22 cellular contexts compared by ENCODE assay signal in genomic region chr10:43045631-43046287, GRCh38. TPM values are rescaled to one million over a fixed set of nuclear protein-coding genes. Genes with fewer than 3 reads are reported as not detected.
A peak's percentile ranks its signal among the peaks of the same experiment; 100 is the strongest.
DNase-seq lines count a peak whose midpoint lies in the region; ATAC-seq, FAIRE-seq and TF ChIP-seq lines count a peak whose summit lies in the region.
"Had no signal": no experiment of that assay in that cellular context is flagged by ENCODE, and none has a peak within 500 bp of the region (broad histone marks: within the 10 kb centered on the region; RNA-seq: fewer than 3 reads in every experiment).

No MANE protein-coding gene starts in this region.

- no peak overlapping the region for H3K4ac ChIP-seq in H1 (replicated peaks; ENCODE audit: insufficient read length, low read depth, low read length)

- no peak overlapping the region for H3K4me2 ChIP-seq in H1 (ENCODE audit: insufficient read depth in 1 of 2, low read depth in 2 of 2, low read length in 2 of 2)
- no peak overlapping the region for H3K4me2 ChIP-seq in osteoblast (ENCODE audit: insufficient read depth, low read length)

- intact Hi-C loops in left ventricle myocardium superior (cut with micrococcal nuclease): no loop called here
- intact Hi-C loops in left cardiac atrium (cut with DNase I): no loop called here
- intact Hi-C loops in activated CD4-positive, alpha-beta T cell treated with anti-CD3 and anti-CD28 coated beads, Interleukin-2, amount 10 ng/mL, durations not matched to agents 24 days and 14 days (cut with micrococcal nuclease): no loop called here

- no peaks in the 10 kb centered on the region for H3K9me3 Mint-ChIP-seq in activated CD4-positive, alpha-beta T cell treated with anti-CD3 and anti-CD28 coated beads, Interleukin-2, amount 10 ng/mL, durations not matched to agents 24 days and 14 days
- H3K9me3 Mint-ChIP-seq: memory B cell; nephron progenitor cell; stimulated activated naive B cell treated with anti-CD40 and anti-IgM and Interleukin-4, amounts not matched to agents 10 μg/mL and 1 μg/mL and 100 μg/mL, for 72 hours had no signal

- H4K8ac ChIP-seq in H1 (ENCODE audit: extremely low read depth, insufficient read depth, low read length): no peak overlapping the region; the same call in 1 of the 2 replicates

- H3K18ac ChIP-seq in H1 (ENCODE audit: extremely low read depth, low read length): no peak overlapping the region

- H3K27ac ChIP-seq in H1 (ENCODE audit: low read depth, low read length) (no peak overlapping the region), osteoblast (ENCODE audit: low read depth, low read length) (no peak overlapping the region)
- H3K27ac ChIP-seq: upper lobe of left lung had no signal

- CTCF ChIA-PET in H1 (lab: Charles Lee; ENCODE audit: partially characterized antibody): interaction anchor here (1.0 to 1.7 kb wide), 3 partner anchors 9 to 93 kb away, joined by 3 to 8 read pairs (median 5); no protein-coding TSS in a partner anchor

- no peak overlapping the region for H3K9ac ChIP-seq in H1 (replicated peaks in 1 of 4; ENCODE audit: extremely low read depth in 1 of 4, low read depth in 3 of 4, low read length in 3 of 4)

- no peak overlapping the region for H3K14ac ChIP-seq in H1 (ENCODE audit: insufficient read length)

- H2AFZ ChIP-seq in H1 (ENCODE audit: low read length) (no peak overlapping the region), osteoblast (ENCODE audit: low read length) (no peak overlapping the region)

- no peak overlapping the region; the same call in 1 of the 2 replicates for H2BK5ac ChIP-seq in H1 (ENCODE audit: low read depth, low read length)

- no peak overlapping the region for H2BK120ac ChIP-seq in H1 (replicated peaks; ENCODE audit: low read depth, low read length)

- TF ChIP-seq CTCF in H1 (IDR thresholded peaks at IDR 0.05; ENCODE audit: control extremely low read depth in 1 of 3, insufficient read depth in 1 of 3, low read depth in 1 of 3, low read length in 3 of 3) (no peak), osteoblast (IDR thresholded peaks at IDR 0.05; ENCODE audit: extremely low read depth, low read depth, low read length) (no peak)

- H3K56ac ChIP-seq in H1 (replicated peaks; ENCODE audit: insufficient read length, low read depth, low read length): no peak overlapping the region

- TF ChIP-seq POLR2A in H1 (IDR thresholded peaks at IDR 0.05; ENCODE audit: control extremely low read depth in 1 of 2, low read depth in 2 of 2, low read length in 2 of 2): no peak
- TF ChIP-seq POLR2A in GM12891 (IDR thresholded peaks at IDR 0.05; ENCODE audit: low read depth, low read length): no peak

- POLR2A ChIA-PET in H1 (lab: Charles Lee; ENCODE audit: partially characterized antibody): no interaction called here

- no peaks in the 10 kb centered on the region for H3K79me2 ChIP-seq in H1 (ENCODE audit: control insufficient read depth in 1 of 2, insufficient read depth in 2 of 2, low read length in 2 of 2)
- H3K79me2 ChIP-seq in osteoblast (ENCODE audit: insufficient read depth, low read length): no peaks in the 10 kb centered on the region

- no peak for TF ChIP-seq RAD21 in H1 (IDR thresholded peaks at IDR 0.05 in 1 of 2, conservative IDR thresholded peaks at IDR 0.05 in 1 of 2; ENCODE audit: low read depth in 2 of 2, low read length in 2 of 2)

- H3K9me3 ChIP-seq in H1 (ENCODE audit: insufficient read depth in 2 of 2, low read depth in 1 of 2, low read length in 1 of 2) (no peaks in the 10 kb centered on the region), osteoblast (ENCODE audit: low read depth, low read length) (no peaks in the 10 kb centered on the region)
- H3K9me3 ChIP-seq: upper lobe of left lung had no signal

- H3K27me3 Mint-ChIP-seq in activated CD4-positive, alpha-beta T cell treated with anti-CD3 and anti-CD28 coated beads, Interleukin-2, amount 10 ng/mL, durations not matched to agents 24 days and 14 days: peaks cover 5% of the 10 kb centered on the region
- H3K27me3 Mint-ChIP-seq: memory B cell had no signal

- H3K4me3 Mint-ChIP-seq in activated CD4-positive, alpha-beta T cell treated with anti-CD3 and anti-CD28 coated beads, Interleukin-2, amount 10 ng/mL, durations not matched to agents 24 days and 14 days: no peak overlapping the region
- H3K4me3 Mint-ChIP-seq: memory B cell; nephron progenitor cell; stimulated activated naive B cell treated with anti-CD40 and anti-IgM and Interleukin-4, amounts not matched to agents 10 μg/mL and 1 μg/mL and 100 μg/mL, for 72 hours had no signal

- H3K23ac ChIP-seq in H1 (ENCODE audit: insufficient read length): no peak overlapping the region

- H4K5ac ChIP-seq in H1 (ENCODE audit: insufficient read length, low read depth, low read length): no peak overlapping the region

- H3K27me3 ChIP-seq in H1 (replicated peaks in 1 of 4; ENCODE audit: control insufficient read depth in 3 of 4, extremely low read depth in 1 of 4, insufficient read depth in 3 of 4, low read length in 3 of 4) (no peaks in the 10 kb centered on the region), osteoblast (ENCODE audit: insufficient read depth, low read length) (no peaks in the 10 kb centered on the region)
- H3K27me3 ChIP-seq: upper lobe of left lung had no signal

- no peak overlapping the region for H2BK20ac ChIP-seq in H1 (ENCODE audit: low read length)

- H3K27ac Mint-ChIP-seq in activated CD4-positive, alpha-beta T cell treated with anti-CD3 and anti-CD28 coated beads, Interleukin-2, amount 10 ng/mL, durations not matched to agents 24 days and 14 days: no peak overlapping the region
- H3K27ac Mint-ChIP-seq: memory B cell; nephron progenitor cell; stimulated activated naive B cell treated with anti-CD40 and anti-IgM and Interleukin-4, amounts not matched to agents 10 μg/mL and 1 μg/mL and 100 μg/mL, for 72 hours had no signal

- H4K91ac ChIP-seq in H1 (replicated peaks; ENCODE audit: insufficient read length, low read length): no peak overlapping the region

- no peaks in the 10 kb centered on the region for H3K4me1 Mint-ChIP-seq in activated CD4-positive, alpha-beta T cell treated with anti-CD3 and anti-CD28 coated beads, Interleukin-2, amount 10 ng/mL, durations not matched to agents 24 days and 14 days
- H3K4me1 Mint-ChIP-seq: memory B cell had no signal

- ATAC-seq in left ventricle myocardium superior (no peak), left cardiac atrium (no peak), GM18867 (IDR thresholded peaks at IDR 0.05; ENCODE audit: unreplicated experiment) (no peak)

- no peak for TF ChIP-seq EP300 in H1 (IDR thresholded peaks at IDR 0.05; ENCODE audit: borderline replicate concordance in 1 of 2, low read depth in 2 of 2, low read length in 2 of 2)

- 0 out of 2 replicates have a peak overlapping the region, but pooled peaks have one; percentile 68 for H2BK12ac ChIP-seq in H1 (ENCODE audit: low read depth, low read length)

- no peaks in the 10 kb centered on the region for H3K79me1 ChIP-seq in H1 (ENCODE audit: low read depth, low read length)

- H3K23me2 ChIP-seq in H1 (ENCODE audit: low read depth, low read length): no peaks in the 10 kb centered on the region

- DNase-seq in left ventricle myocardium superior (peak; percentile 11), left cardiac atrium (no peak), H1 (ENCODE audit: low read depth in 1 of 2, low spot score in 2 of 2) (no peak), osteoblast (ENCODE audit: insufficient read length, low spot score, missing footprints) (peak; percentile 49), GM12891 (ENCODE audit: insufficient read length, low spot score) (no peak)
- no peak for DNase-seq in activated CD4-positive, alpha-beta T cell treated with anti-CD3 and anti-CD28 coated beads, Interleukin-2, amount 10 ng/mL, durations not matched to agents 24 days and 14 days
- DNase-seq: activated gamma-delta T cell treated with Interleukin-2 at 50 U/mL for 16 hours; amygdala; cerebellar nuclear complex; COR-L47; effector memory CD4-positive, alpha-beta T cell; EL; HCEC 1CT; MV-4-11; NCI-H2029 treated with DMSO at 0.1 percent for 48 hours; NCI-H510A; stimulated activated naive B cell treated with anti-CD40 and anti-IgM and Interleukin-4, amounts not matched to agents 10 μg/mL and 1 μg/mL and 100 μg/mL, for 72 hours; T-helper 1 cell had no signal

- FAIRE-seq in H1 (lab: Jason Lieb, UNC): no peak
- no peak for FAIRE-seq in GM12891 (lab: Jason Lieb, UNC)

- no peaks in the 10 kb centered on the region for H3K36me3 Mint-ChIP-seq in activated CD4-positive, alpha-beta T cell treated with anti-CD3 and anti-CD28 coated beads, Interleukin-2, amount 10 ng/mL, durations not matched to agents 24 days and 14 days (ENCODE audit: low read depth)
- H3K36me3 Mint-ChIP-seq: memory B cell; stimulated activated naive B cell treated with anti-CD40 and anti-IgM and Interleukin-4, amounts not matched to agents 10 μg/mL and 1 μg/mL and 100 μg/mL, for 72 hours had no signal

- H4K20me1 ChIP-seq in H1 (replicated peaks in 1 of 2; ENCODE audit: control insufficient read depth in 1 of 2, insufficient read depth in 2 of 2, low read length in 2 of 2): no peaks in the 10 kb centered on the region
- no peaks in the 10 kb centered on the region for H4K20me1 ChIP-seq in osteoblast (ENCODE audit: insufficient read depth, low read length)

- H2BK15ac ChIP-seq in H1 (ENCODE audit: low read length): no peak overlapping the region

- H3K36me3 ChIP-seq in H1 (ENCODE audit: control insufficient read depth in 2 of 4, insufficient read depth in 4 of 4, low read length in 3 of 4) (no peaks in the 10 kb centered on the region), osteoblast (ENCODE audit: insufficient read depth, low read length) (no peaks in the 10 kb centered on the region)
- H3K36me3 ChIP-seq: upper lobe of left lung had no signal

- H3K4me1 ChIP-seq in H1 (replicated peaks in 1 of 4; ENCODE audit: control insufficient read depth in 3 of 4, insufficient read depth in 4 of 4, low read length in 3 of 4) (peaks cover 0 to 23% (median 11%) of the 10 kb centered on the region in 4 experiments; a peak in 6 of 7 replicates), osteoblast (ENCODE audit: insufficient read depth, low read length) (no peaks in the 10 kb centered on the region)
- H3K4me1 ChIP-seq: upper lobe of left lung had no signal

- H3K4me3 ChIP-seq in H1 (ENCODE audit: extremely low read depth in 1 of 4, insufficient read depth in 2 of 4, low read depth in 3 of 4, low read length in 4 of 4): no peak overlapping the region
- H3K4me3 ChIP-seq in osteoblast (ENCODE audit: insufficient read depth, low read length): no peak overlapping the region
- H3K4me3 ChIP-seq: upper lobe of left lung had no signal

- H2AK5ac ChIP-seq in H1 (ENCODE audit: low read depth, low read length): peak overlapping the region; percentile 65; the same call in 1 of the 2 replicates

- WGBS in H1 (ENCODE audit: extremely low coverage in 1 of 2, insufficient coverage in 1 of 2, insufficient read length in 1 of 2, insufficient replicate concordance in 2 of 2, low coverage in 1 of 2, low lambda C conversion rate in 2 of 2, missing lambda C conversion rate in 1 of 2), 2 experiments: 81% methylated on average over 11 of the region's 11 CpGs; no CpG with 5 or more reads in 1 of the 2 experiments

RNA-seq across cellular contexts. Expression of gene RET, which starts 31.1 kb away (rescaled TPM):
- total RNA-seq in left ventricle myocardium superior (8.4 TPM), left cardiac atrium (1 to 10 TPM in 1 of 2 donors, under 1 TPM in 1; 0.84 to 6.1 TPM), osteoblast (under 0.01 TPM in 2 replicates)
- 8.4 TPM in 2 replicates for total RNA-seq in H1 (2021; fragmentation: NEBNext Ultra II Directional; extraction: Animal tissue kit (Norgen Biotek cat#: 25700))
- polyA plus RNA-seq in H1 (2011; rRNA removed): 6.7 and 10.4 TPM in 2 replicates
- 6.4 TPM for polyA plus RNA-seq in H1 (2011; cell fraction: cytosol; rRNA removed)
- polyA plus RNA-seq in H1 (2011; cell fraction: nucleus; rRNA removed): 16.4 TPM
- polyA plus RNA-seq in H1 (2012, experiment 1 of 2): 5.8 to 8.4 TPM (median 8.3 TPM) in 4 replicates
- 5.1 TPM for polyA plus RNA-seq in H1 (2012, experiment 2 of 2)
- 8.0 TPM for polyA plus RNA-seq in H1 (2013, experiment 1 of 2)
- 7.6 TPM for polyA plus RNA-seq in H1 (2013, experiment 2 of 2)
- 3.6 and 5.9 TPM in 2 replicates for polyA minus RNA-seq in H1 (2011; rRNA and poly(A)+ RNA removed)
- polyA minus RNA-seq in H1 (2011; cell fraction: cytosol; rRNA and poly(A)+ RNA removed): 7.3 TPM
- polyA minus RNA-seq in H1 (2011; cell fraction: nucleus; rRNA and poly(A)+ RNA removed): 9.4 TPM
- polyA plus RNA-seq in GM12891 (2012; ENCODE audit: low read depth, missing spikeins): 0.03 TPM
- 0.12 and 0.62 TPM in 2 replicates for total RNA-seq in activated CD4-positive, alpha-beta T cell treated with anti-CD3 and anti-CD28 coated beads, Interleukin-2, amount 10 ng/mL, durations not matched to agents 24 days and 14 days

Comparison
In these comparisons a context has a peak if more than half of its experiments do, and no peak if none do; other contexts are left out.
1. DNase-seq: peak in left ventricle myocardium superior (single experiment) and osteoblast (single experiment); none in left cardiac atrium (single experiment), H1 (0 of 2), GM12891 (single experiment) and activated CD4-positive, alpha-beta T cell treated with anti-CD3 and anti-CD28 coated beads, Interleukin-2, amount 10 ng/mL, durations not matched to agents 24 days and 14 days (single experiment).